ENCODE assay signal across 24 cellular contexts in genomic region chr22:44407404-44408226, GRCh38.
DNase-seq lines count a peak whose midpoint lies in the region; FAIRE-seq and TF ChIP-seq lines count a peak whose summit lies in the region.
"Had no signal": no experiment of that assay in that cellular context is flagged by ENCODE, and none has a peak within 500 bp of the region (broad histone marks: within the 10 kb centered on the region; RNA-seq: fewer than 3 reads in every experiment).

No MANE protein-coding gene starts in this region.

- H3K36me3 ChIP-seq in bronchial epithelial cell (ENCODE audit: control insufficient read depth, insufficient read depth, low read length) = no peaks in the 10 kb centered on the region
- no peaks in the 10 kb centered on the region for H3K36me3 ChIP-seq in mesenchymal stem cell (ENCODE audit: control insufficient read depth in 1 of 2, insufficient read depth in 2 of 2, low read depth in 1 of 2, low read length in 2 of 2)
- no peaks in the 10 kb centered on the region for H3K36me3 ChIP-seq in hepatocyte (replicated peaks; ENCODE audit: insufficient read depth, low read depth)
- H3K36me3 ChIP-seq: BLaER1, gastroesophageal sphincter had no signal

- no peaks in the 10 kb centered on the region for H3K27me3 Mint-ChIP-seq in activated naive CD4-positive, alpha-beta T cell treated with anti-CD3 and anti-CD28 coated beads, Interleukin-2, amount 10 ng/mL, durations not matched to agents 7 days and 5 days
- H3K27me3 Mint-ChIP-seq in activated naive CD4-positive, alpha-beta T cell treated with anti-CD3 and anti-CD28 coated beads for 36 hours (ENCODE audit: low read depth) = no peaks in the 10 kb centered on the region
- H3K27me3 Mint-ChIP-seq: activated CD4-positive, alpha-beta T cell treated with anti-CD3 and anti-CD28 coated beads, Interleukin-2, amount 10 ng/mL, durations not matched to agents 24 days and 14 days had no signal

- H3K4me1 Mint-ChIP-seq in activated naive CD4-positive, alpha-beta T cell treated with anti-CD3 and anti-CD28 coated beads, Interleukin-2, amount 10 ng/mL, durations not matched to agents 7 days and 5 days = no peaks in the 10 kb centered on the region
- H3K4me1 Mint-ChIP-seq in activated naive CD4-positive, alpha-beta T cell treated with anti-CD3 and anti-CD28 coated beads for 36 hours (ENCODE audit: low read depth) = no peaks in the 10 kb centered on the region
- H3K4me1 Mint-ChIP-seq: activated CD4-positive, alpha-beta T cell treated with anti-CD3 and anti-CD28 coated beads, Interleukin-2, amount 10 ng/mL, durations not matched to agents 24 days and 14 days; activated CD8-positive, alpha-beta memory T cell treated with anti-CD3 and anti-CD28 coated beads, Interleukin-2, amount 10 ng/mL, durations not matched to agents 7 days and 5 days; central memory CD8-positive, alpha-beta T cell; T-cell had no signal

- H3K9ac ChIP-seq in mesenchymal stem cell (ENCODE audit: low read length) = no peak overlapping the region
- H3K9ac ChIP-seq: BLaER1 had no signal

- H3K27ac ChIP-seq in mesenchymal stem cell (ENCODE audit: low read length, poor library complexity, severe bottlenecking) (no peak overlapping the region), hepatocyte (no peak overlapping the region)
- H3K27ac ChIP-seq: BLaER1, gastroesophageal sphincter, psoas muscle had no signal

- no peak overlapping the region for H3K4me3 Mint-ChIP-seq in activated naive CD4-positive, alpha-beta T cell treated with anti-CD3 and anti-CD28 coated beads, Interleukin-2, amount 10 ng/mL, durations not matched to agents 7 days and 5 days
- no peak overlapping the region for H3K4me3 Mint-ChIP-seq in activated naive CD4-positive, alpha-beta T cell treated with anti-CD3 and anti-CD28 coated beads for 36 hours
- H3K4me3 Mint-ChIP-seq: activated CD4-positive, alpha-beta T cell treated with anti-CD3 and anti-CD28 coated beads, Interleukin-2, amount 10 ng/mL, durations not matched to agents 24 days and 14 days; activated CD8-positive, alpha-beta memory T cell treated with anti-CD3 and anti-CD28 coated beads, Interleukin-2, amount 10 ng/mL, durations not matched to agents 7 days and 5 days; central memory CD8-positive, alpha-beta T cell; HFFc6; neural crest cell; T-cell had no signal

- no peaks in the 10 kb centered on the region for H3K9me3 Mint-ChIP-seq in activated naive CD4-positive, alpha-beta T cell treated with anti-CD3 and anti-CD28 coated beads, Interleukin-2, amount 10 ng/mL, durations not matched to agents 7 days and 5 days
- H3K9me3 Mint-ChIP-seq in activated naive CD4-positive, alpha-beta T cell treated with anti-CD3 and anti-CD28 coated beads for 36 hours = no peaks in the 10 kb centered on the region
- H3K9me3 Mint-ChIP-seq: activated CD4-positive, alpha-beta T cell treated with anti-CD3 and anti-CD28 coated beads, Interleukin-2, amount 10 ng/mL, durations not matched to agents 24 days and 14 days; central memory CD8-positive, alpha-beta T cell; HFFc6; neural crest cell; T-cell had no signal

- H3K4me1 ChIP-seq in mesenchymal stem cell (ENCODE audit: control insufficient read depth, insufficient read depth, low read depth, low read length) (peaks cover 5% of the 10 kb centered on the region), hepatocyte (ENCODE audit: insufficient read depth) (peaks cover 15% of the 10 kb centered on the region)
- H3K4me1 ChIP-seq: BLaER1, psoas muscle had no signal

- H2AK5ac ChIP-seq in mesenchymal stem cell (ENCODE audit: low read length, severe bottlenecking) = no peak overlapping the region

- DNase-seq in activated naive CD4-positive, alpha-beta T cell treated with anti-CD3 and anti-CD28 coated beads, Interleukin-2, amount 10 ng/mL, durations not matched to agents 7 days and 5 days = peak; percentile 17
- no peak for DNase-seq in activated naive CD4-positive, alpha-beta T cell treated with anti-CD3 and anti-CD28 coated beads for 36 hours
- DNase-seq in bronchial epithelial cell (ENCODE audit: low read depth) = no peak
- DNase-seq in mesenchymal stem cell = no peak
- no peak for DNase-seq in urothelium cell line (ENCODE audit: low spot score)
- no peak for DNase-seq in germinal center (ENCODE audit: low spot score)
- DNase-seq in amygdala (lab: John Stamatoyannopoulos, UW) = no peak
- no peak for DNase-seq in hepatocyte (ENCODE audit: low spot score)
- DNase-seq: activated CD4-positive, alpha-beta T cell treated with anti-CD3 and anti-CD28 coated beads, Interleukin-2, amount 10 ng/mL, durations not matched to agents 24 days and 14 days; activated CD8-positive, alpha-beta memory T cell treated with anti-CD3 and anti-CD28 coated beads, Interleukin-2, amount 10 ng/mL, durations not matched to agents 7 days and 5 days; Calu3; HFFc6; MM.1S; NCI-H1436; NCI-H69; stimulated activated CD4-positive, alpha-beta T cell treated with anti-CD3 and anti-CD28 coated beads, Interleukin-4, amount 100 ng/mL, for 24 hours; T-cell had no signal

- no peak overlapping the region for H3K4me3 ChIP-seq in bronchial epithelial cell (ENCODE audit: low read depth, low read length)
- no peak overlapping the region for H3K4me3 ChIP-seq in mesenchymal stem cell (ENCODE audit: insufficient read depth in 1 of 2, low read depth in 1 of 2, low read length in 2 of 2)
- H3K4me3 ChIP-seq in hepatocyte = no peak overlapping the region
- H3K4me3 ChIP-seq: BLaER1, gastroesophageal sphincter, psoas muscle, smooth muscle cell had no signal

- no peak overlapping the region for H2BK12ac ChIP-seq in mesenchymal stem cell (ENCODE audit: low read length in 2 of 2)

- no peaks in the 10 kb centered on the region for H3K36me3 Mint-ChIP-seq in activated naive CD4-positive, alpha-beta T cell treated with anti-CD3 and anti-CD28 coated beads, Interleukin-2, amount 10 ng/mL, durations not matched to agents 7 days and 5 days
- H3K36me3 Mint-ChIP-seq in activated naive CD4-positive, alpha-beta T cell treated with anti-CD3 and anti-CD28 coated beads for 36 hours (ENCODE audit: low read depth) = no peaks in the 10 kb centered on the region
- H3K36me3 Mint-ChIP-seq: activated CD8-positive, alpha-beta memory T cell treated with anti-CD3 and anti-CD28 coated beads, Interleukin-2, amount 10 ng/mL, durations not matched to agents 7 days and 5 days; T-cell had no signal

- peak overlapping the region; percentile 5 for H2AFZ ChIP-seq in mesenchymal stem cell (ENCODE audit: low read depth, low read length)
- no peak overlapping the region for H2AFZ ChIP-seq in hepatocyte

- H3K9me2 ChIP-seq in hepatocyte (replicated peaks; ENCODE audit: insufficient read depth) = no peaks in the 10 kb centered on the region

- no peak overlapping the region for H2BK120ac ChIP-seq in mesenchymal stem cell (ENCODE audit: low read depth, low read length)

- H3K4ac ChIP-seq in mesenchymal stem cell (ENCODE audit: low read depth in 1 of 2, low read length in 2 of 2) = no peak overlapping the region

- 89% methylated on average over 18 of the region's 18 CpGs for WGBS in mesenchymal stem cell
- 94% methylated on average over 18 of the region's 18 CpGs for WGBS in hepatocyte (ENCODE audit: low lambda C conversion rate, missing lambda C conversion rate)

- H4K91ac ChIP-seq in mesenchymal stem cell (ENCODE audit: low read length) = peak overlapping the region; percentile 28

- no peaks in the 10 kb centered on the region for H4K20me1 ChIP-seq in hepatocyte (ENCODE audit: insufficient read depth, poor library complexity, severe bottlenecking)
- H4K20me1 ChIP-seq: BLaER1 had no signal

- H3K23ac ChIP-seq in mesenchymal stem cell (ENCODE audit: low read length in 2 of 2) = no peak overlapping the region

- no peak overlapping the region for H3K4me2 ChIP-seq in mesenchymal stem cell (ENCODE audit: low read length, poor library complexity, severe bottlenecking)
- no peak overlapping the region for H3K4me2 ChIP-seq in hepatocyte
- H3K4me2 ChIP-seq: BLaER1, smooth muscle cell had no signal

- H3K14ac ChIP-seq in mesenchymal stem cell (ENCODE audit: low read length in 2 of 2) = no peak overlapping the region

- intact Hi-C loops in activated naive CD4-positive, alpha-beta T cell treated with anti-CD3 and anti-CD28 coated beads for 36 hours (cut with micrococcal nuclease) = no loop called here

- FAIRE-seq in bronchial epithelial cell (lab: Jason Lieb, UNC) (peak; percentile 62), urothelium cell line (lab: Jason Lieb, UNC) (peak; percentile 37)
- FAIRE-seq: TTC549 had no signal

- no peak overlapping the region for H2BK15ac ChIP-seq in mesenchymal stem cell (ENCODE audit: low read depth, poor library complexity, severe bottlenecking)

- TF ChIP-seq CTCF in bronchial epithelial cell (IDR thresholded peaks at IDR 0.05; ENCODE audit: insufficient read depth, low read length, severe bottlenecking) = no peak
- no peak for TF ChIP-seq CTCF in hepatocyte (IDR thresholded peaks at IDR 0.05; ENCODE audit: poor library complexity)

- no peak overlapping the region for H3K18ac ChIP-seq in mesenchymal stem cell (ENCODE audit: low read depth in 1 of 2, low read length in 2 of 2)

- CTCF ChIA-PET in activated naive CD4-positive, alpha-beta T cell treated with anti-CD3 and anti-CD28 coated beads, Interleukin-2, amount 10 ng/mL, durations not matched to agents 7 days and 5 days (lab: Charles Lee) = no interaction called here
- CTCF ChIA-PET in activated naive CD4-positive, alpha-beta T cell treated with anti-CD3 and anti-CD28 coated beads for 36 hours (lab: Charles Lee) = no interaction called here

- no peak overlapping the region for H3K27ac Mint-ChIP-seq in activated naive CD4-positive, alpha-beta T cell treated with anti-CD3 and anti-CD28 coated beads, Interleukin-2, amount 10 ng/mL, durations not matched to agents 7 days and 5 days
- no peak overlapping the region for H3K27ac Mint-ChIP-seq in activated naive CD4-positive, alpha-beta T cell treated with anti-CD3 and anti-CD28 coated beads for 36 hours
- H3K27ac Mint-ChIP-seq: activated CD4-positive, alpha-beta T cell treated with anti-CD3 and anti-CD28 coated beads, Interleukin-2, amount 10 ng/mL, durations not matched to agents 24 days and 14 days; activated CD8-positive, alpha-beta memory T cell treated with anti-CD3 and anti-CD28 coated beads, Interleukin-2, amount 10 ng/mL, durations not matched to agents 7 days and 5 days; HFFc6; T-cell had no signal

- H4K8ac ChIP-seq in mesenchymal stem cell (ENCODE audit: low read length) = no peak overlapping the region

- H3K9me3 ChIP-seq in mesenchymal stem cell (ENCODE audit: control insufficient read depth, low read length) = no peaks in the 10 kb centered on the region
- no peaks in the 10 kb centered on the region for H3K9me3 ChIP-seq in hepatocyte (ENCODE audit: low read depth)
- H3K9me3 ChIP-seq: BLaER1, gastroesophageal sphincter, psoas muscle had no signal

- H3K27me3 ChIP-seq in bronchial epithelial cell (ENCODE audit: control insufficient read depth, insufficient read depth, low read length) = no peaks in the 10 kb centered on the region
- peaks cover 62 to 83% of the 10 kb centered on the region in 2 experiments for H3K27me3 ChIP-seq in mesenchymal stem cell (ENCODE audit: control insufficient read depth in 1 of 2, insufficient read depth in 1 of 2, low read length in 2 of 2)
- H3K27me3 ChIP-seq in hepatocyte = no peaks in the 10 kb centered on the region
- H3K27me3 ChIP-seq: BLaER1 had no signal

- no peak overlapping the region for H2BK5ac ChIP-seq in mesenchymal stem cell (ENCODE audit: low read depth, low read length, poor library complexity, severe bottlenecking)

- no peaks in the 10 kb centered on the region for H3K79me2 ChIP-seq in hepatocyte

- no peaks in the 10 kb centered on the region for H3K79me1 ChIP-seq in mesenchymal stem cell (replicated peaks; ENCODE audit: low read length, poor library complexity, severe bottlenecking)
